Comparison of ENCODE assay signal across 19 cellular contexts in genomic region chr5:74017112-74017511, GRCh38.
A peak's percentile ranks its signal among the peaks of the same experiment; 100 is the strongest.
DNase-seq lines count a peak whose midpoint lies in the region; ATAC-seq, FAIRE-seq and TF ChIP-seq lines count a peak whose summit lies in the region.
"Had no signal": no experiment of that assay in that cellular context is flagged by ENCODE, and none has a peak within 500 bp of the region (broad histone marks: within the 10 kb centered on the region; RNA-seq: fewer than 3 reads in every experiment).

No MANE protein-coding gene starts in this region.

- peaks cover 4% of the 10 kb centered on the region for H3K4me1 ChIP-seq in A673 (ENCODE audit: insufficient read depth, low read length, poor library complexity, severe bottlenecking)
- H3K4me1 ChIP-seq: BLaER1 had no signal

- no peaks in the 10 kb centered on the region for H3K9me3 ChIP-seq in A673 (ENCODE audit: low read depth, low read length, poor library complexity, severe bottlenecking)
- H3K9me3 ChIP-seq: BLaER1, upper lobe of left lung had no signal

- H3K4me3 ChIP-seq in A673 (ENCODE audit: low read depth, low read length, poor library complexity, severe bottlenecking): no peak overlapping the region
- H3K4me3 ChIP-seq: BLaER1, cardiac muscle cell, upper lobe of left lung had no signal

- H3K27ac Mint-ChIP-seq in WTC11 (no peak overlapping the region), mesothelial cell of epicardium (peak overlapping the region; percentile 32)
- peak overlapping the region in 1 of 10 donors; percentile 4 for H3K27ac Mint-ChIP-seq in naive thymus-derived CD8-positive, alpha-beta T cell
- H3K27ac Mint-ChIP-seq: activated B cell treated with CpG ODN at 0.5 μM for 24 hours; activated naive CD4-positive, alpha-beta T cell treated with anti-CD3 and anti-CD28 coated beads for 36 hours; naive B cell had no signal

- no peak overlapping the region for H3K27ac ChIP-seq in A673 (ENCODE audit: low read depth, low read length, poor library complexity, severe bottlenecking)
- H3K27ac ChIP-seq: BLaER1, cardiac muscle cell, upper lobe of left lung had no signal

- CTCF ChIA-PET in WTC11 (lab: Charles Lee): interaction anchor here (1.0 to 1.2 kb wide), 2 partner anchors 9 to 115 kb away, joined by 3 to 5 read pairs; no protein-coding TSS in a partner anchor
- CTCF ChIA-PET in A673 (lab: Charles Lee): interaction anchor here (0.6 kb wide), 1 partner anchor 1606 kb away, joined by 3 read pairs; no protein-coding TSS in a partner anchor

- TF ChIP-seq CTCF in WTC11 (IDR thresholded peaks at IDR 0.05): no peak
- TF ChIP-seq CTCF in mesothelial cell of epicardium (IDR thresholded peaks at IDR 0.05; ENCODE audit: unreplicated experiment): no peak
- no peak for TF ChIP-seq CTCF in A673 (conservative IDR thresholded peaks at IDR 0.05; ENCODE audit: low read depth, low read length)

- ATAC-seq in WTC11: peak; percentile 51
- no peak for ATAC-seq in GM19351 (IDR thresholded peaks at IDR 0.05; ENCODE audit: unreplicated experiment)
- ATAC-seq in naive thymus-derived CD8-positive, alpha-beta T cell: no peak

- DNase-seq in DMS79 (lab: John Stamatoyannopoulos, UW) (peak; percentile 19), HPDE6-E6E7 (ENCODE audit: extremely low spot score) (peak; percentile 92), WTC11 (ENCODE audit: low spot score) (no peak), mesothelial cell of epicardium (ENCODE audit: low spot score in 2 of 2, unreplicated experiment in 2 of 2) (no peak), A673 (ENCODE audit: low spot score) (no peak), GM19239 (ENCODE audit: insufficient read length, low spot score) (no peak)
- no peak for DNase-seq in naive thymus-derived CD8-positive, alpha-beta T cell
- DNase-seq: activated B cell treated with CpG ODN at 0.5 μM for 24 hours; activated naive CD4-positive, alpha-beta T cell treated with anti-CD3 and anti-CD28 coated beads for 36 hours; glutamatergic neuron; GOT3; left cardiac atrium; naive B cell; retina; stimulated activated CD4-positive, alpha-beta T cell treated with anti-CD3 and anti-CD28 coated beads, Interleukin-4, amount 100 ng/mL, for 1 hour; upper lobe of left lung had no signal

- peaks cover 12% of the 10 kb centered on the region for H3K4me1 Mint-ChIP-seq in WTC11
- peaks cover 45% of the 10 kb centered on the region for H3K4me1 Mint-ChIP-seq in mesothelial cell of epicardium
- no peaks in the 10 kb centered on the region for H3K4me1 Mint-ChIP-seq in naive thymus-derived CD8-positive, alpha-beta T cell
- H3K4me1 Mint-ChIP-seq: activated B cell treated with CpG ODN at 0.5 μM for 24 hours, naive B cell had no signal

- H3K36me3 ChIP-seq in A673 (ENCODE audit: insufficient read depth, low read length, poor library complexity, severe bottlenecking): no peaks in the 10 kb centered on the region
- H3K36me3 ChIP-seq: BLaER1, cardiac muscle cell, upper lobe of left lung had no signal

- H3K4me3 Mint-ChIP-seq in WTC11 (no peak overlapping the region), mesothelial cell of epicardium (no peak overlapping the region)
- no peak overlapping the region for H3K4me3 Mint-ChIP-seq in naive thymus-derived CD8-positive, alpha-beta T cell
- H3K4me3 Mint-ChIP-seq: activated B cell treated with CpG ODN at 0.5 μM for 24 hours; activated naive CD4-positive, alpha-beta T cell treated with anti-CD3 and anti-CD28 coated beads for 36 hours had no signal

- intact Hi-C loops in A673 (cut with micrococcal nuclease; ENCODE audit: unreplicated experiment): no loop called here

- POLR2A ChIA-PET in WTC11 (lab: Charles Lee): no interaction called here
- POLR2A ChIA-PET in A673 (lab: Charles Lee; ENCODE audit: low non-redundant PET): no interaction called here
- POLR2A ChIA-PET in naive thymus-derived CD8-positive, alpha-beta T cell (lab: Charles Lee): no interaction called here

- FAIRE-seq in GM19239 (lab: Jason Lieb, UNC): no peak

- BruUV-seq in A673 (replicated peaks; lab: Mats Ljungman, UMichigan): no TSS peak

- H3K9me3 Mint-ChIP-seq in WTC11: peaks cover 12% of the 10 kb centered on the region; the same call in 1 of the 2 replicates
- peaks cover 5% of the 10 kb centered on the region for H3K9me3 Mint-ChIP-seq in mesothelial cell of epicardium
- peaks cover 0 to 15% (median 0%) of the 10 kb centered on the region in 9 donors for H3K9me3 Mint-ChIP-seq in naive thymus-derived CD8-positive, alpha-beta T cell
- H3K9me3 Mint-ChIP-seq: activated B cell treated with CpG ODN at 0.5 μM for 24 hours; activated naive CD4-positive, alpha-beta T cell treated with anti-CD3 and anti-CD28 coated beads for 36 hours had no signal

- no peaks in the 10 kb centered on the region for H3K36me3 Mint-ChIP-seq in WTC11
- H3K36me3 Mint-ChIP-seq in mesothelial cell of epicardium: no peaks in the 10 kb centered on the region
- H3K36me3 Mint-ChIP-seq in naive thymus-derived CD8-positive, alpha-beta T cell: no peaks in the 10 kb centered on the region
- H3K36me3 Mint-ChIP-seq: naive B cell had no signal

- H3K27me3 Mint-ChIP-seq in WTC11 (ENCODE audit: low read depth) (no peaks in the 10 kb centered on the region), mesothelial cell of epicardium (ENCODE audit: low read depth) (peaks cover 19% of the 10 kb centered on the region)
- H3K27me3 Mint-ChIP-seq in naive thymus-derived CD8-positive, alpha-beta T cell: peaks cover 10 to 62% (median 10%) of the 10 kb centered on the region in 5 donors

- peaks cover 88% of the 10 kb centered on the region for H3K27me3 ChIP-seq in A673 (replicated peaks; ENCODE audit: insufficient read depth, low read depth, low read length, poor library complexity)
- H3K27me3 ChIP-seq: BLaER1, cardiac muscle cell, upper lobe of left lung had no signal

TF ChIP-seq in WTC11, 78 proteins besides CTCF, POLR2A, EP300 and RAD21:
- TF ChIP-seq ZNF423 (CRISPR knock-in tag; IDR thresholded peaks at IDR 0.05) (no peak), ZMAT4 (CRISPR knock-in tag; IDR thresholded peaks at IDR 0.05) (no peak), RORB (CRISPR knock-in tag; IDR thresholded peaks at IDR 0.05) (no peak), CBFB (CRISPR knock-in tag; IDR thresholded peaks at IDR 0.05; ENCODE audit: low read depth) (no peak), FOXJ3 (CRISPR knock-in tag; IDR thresholded peaks at IDR 0.05; ENCODE audit: borderline replicate concordance) (no peak), SOX15 (CRISPR knock-in tag; IDR thresholded peaks at IDR 0.05) (no peak)
- TF ChIP-seq, protein P1, sequence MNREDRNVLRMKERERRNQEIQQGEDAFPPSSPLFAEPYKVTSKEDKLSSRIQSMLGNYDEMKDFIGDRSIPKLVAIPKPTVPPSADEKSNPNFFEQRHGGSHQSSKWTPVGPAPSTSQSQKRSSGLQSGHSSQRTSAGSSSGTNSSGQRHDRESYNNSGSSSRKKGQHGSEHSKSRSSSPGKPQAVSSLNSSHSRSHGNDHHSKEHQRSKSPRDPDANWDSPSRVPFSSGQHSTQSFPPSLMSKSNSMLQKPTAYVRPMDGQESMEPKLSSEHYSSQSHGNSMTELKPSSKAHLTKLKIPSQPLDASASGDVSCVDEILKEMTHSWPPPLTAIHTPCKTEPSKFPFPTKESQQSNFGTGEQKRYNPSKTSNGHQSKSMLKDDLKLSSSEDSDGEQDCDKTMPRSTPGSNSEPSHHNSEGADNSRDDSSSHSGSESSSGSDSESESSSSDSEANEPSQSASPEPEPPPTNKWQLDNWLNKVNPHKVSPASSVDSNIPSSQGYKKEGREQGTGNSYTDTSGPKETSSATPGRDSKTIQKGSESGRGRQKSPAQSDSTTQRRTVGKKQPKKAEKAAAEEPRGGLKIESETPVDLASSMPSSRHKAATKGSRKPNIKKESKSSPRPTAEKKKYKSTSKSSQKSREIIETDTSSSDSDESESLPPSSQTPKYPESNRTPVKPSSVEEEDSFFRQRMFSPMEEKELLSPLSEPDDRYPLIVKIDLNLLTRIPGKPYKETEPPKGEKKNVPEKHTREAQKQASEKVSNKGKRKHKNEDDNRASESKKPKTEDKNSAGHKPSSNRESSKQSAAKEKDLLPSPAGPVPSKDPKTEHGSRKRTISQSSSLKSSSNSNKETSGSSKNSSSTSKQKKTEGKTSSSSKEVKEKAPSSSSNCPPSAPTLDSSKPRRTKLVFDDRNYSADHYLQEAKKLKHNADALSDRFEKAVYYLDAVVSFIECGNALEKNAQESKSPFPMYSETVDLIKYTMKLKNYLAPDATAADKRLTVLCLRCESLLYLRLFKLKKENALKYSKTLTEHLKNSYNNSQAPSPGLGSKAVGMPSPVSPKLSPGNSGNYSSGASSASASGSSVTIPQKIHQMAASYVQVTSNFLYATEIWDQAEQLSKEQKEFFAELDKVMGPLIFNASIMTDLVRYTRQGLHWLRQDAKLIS (CRISPR knock-in tag; IDR thresholded peaks at IDR 0.05; ENCODE audit: borderline replicate concordance): no peak
- TF ChIP-seq, protein P2, sequence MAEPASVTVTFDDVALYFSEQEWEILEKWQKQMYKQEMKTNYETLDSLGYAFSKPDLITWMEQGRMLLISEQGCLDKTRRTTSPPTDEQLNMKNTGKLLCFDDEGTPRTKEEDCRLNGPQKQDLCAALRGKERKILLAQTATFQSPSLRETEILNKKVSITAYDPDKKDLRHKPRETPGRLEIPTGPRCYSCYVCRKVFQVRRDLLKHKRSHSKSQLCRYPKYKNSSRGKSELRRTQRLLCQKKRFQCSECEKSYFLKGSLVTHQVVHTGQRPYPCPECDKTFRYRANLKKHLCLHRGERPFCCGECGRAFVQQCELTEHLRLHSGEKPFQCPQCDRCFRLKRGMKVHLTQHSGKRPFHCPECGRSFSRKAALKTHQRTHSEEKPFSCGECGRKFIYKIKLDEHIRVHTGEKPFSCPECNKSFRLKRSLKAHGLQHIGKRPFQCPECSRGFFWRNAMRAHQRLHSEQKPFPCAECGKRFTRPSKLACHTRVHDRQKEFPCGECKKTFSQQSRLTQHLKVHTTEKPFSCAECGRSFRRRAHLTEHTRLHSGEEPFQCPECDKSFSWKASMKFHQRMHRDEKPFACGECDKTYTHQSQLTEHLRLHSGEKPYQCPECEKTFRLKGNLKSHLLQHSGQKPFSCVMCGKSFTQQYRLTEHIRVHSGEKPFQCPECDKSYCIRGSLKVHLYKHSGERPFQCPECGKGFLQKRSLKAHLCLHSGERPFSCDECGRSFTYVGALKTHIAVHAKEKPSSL (CRISPR knock-in tag; conservative IDR thresholded peaks at IDR 0.05): no peak
TF ChIP-seq in WTC11: peak in this region for 0.

Comparison
In these comparisons a context has a peak if more than half of its experiments do, and no peak if none do; other contexts are left out.
1. DNase-seq: peak in DMS79 (single experiment) and HPDE6-E6E7 (single experiment); none in WTC11 (single experiment), mesothelial cell of epicardium (0 of 2), A673 (single experiment), naive thymus-derived CD8-positive, alpha-beta T cell (0 of 10) and GM19239 (single experiment).